ENCODE assay signal across 1 cellular context in the genomic region with DNA sequence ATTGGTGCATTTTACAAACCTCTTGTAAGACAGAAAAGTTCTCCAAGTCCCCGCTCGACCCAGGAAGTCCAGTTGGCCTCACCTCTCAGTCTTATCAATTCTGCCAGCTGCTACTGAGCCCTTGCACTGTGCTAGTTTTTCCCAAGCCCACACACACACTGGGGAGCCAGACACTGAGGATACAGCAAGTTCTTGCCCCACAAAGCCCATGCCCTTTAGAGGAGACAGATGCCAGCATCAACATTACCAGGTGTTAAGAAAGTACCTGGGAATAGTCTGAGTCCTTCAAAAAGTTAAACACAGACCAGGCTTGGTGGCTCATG.
A peak's percentile ranks its signal among the peaks of the same experiment; 100 is the strongest.
TF ChIP-seq lines count a peak whose summit lies in the region.

No MANE protein-coding gene starts in this region.

TF ChIP-seq in WTC11, 78 proteins besides CTCF, POLR2A, EP300 and RAD21 (continued from another document):
- TF ChIP-seq USF1 (CRISPR knock-in tag; IDR thresholded peaks at IDR 0.05) (no peak), NFYB (CRISPR knock-in tag; conservative IDR thresholded peaks at IDR 0.05; ENCODE audit: low read depth) (0 out of 2 replicates have a peak, but pooled peaks have one; percentile 1)
